9 cellular contexts compared by ENCODE assay signal in genomic region chr7:149855368-149856305, GRCh38. TPM values are rescaled to one million over a fixed set of nuclear protein-coding genes. Genes with fewer than 3 reads are reported as not detected.
DNase-seq lines count a peak whose midpoint lies in the region; ATAC-seq and TF ChIP-seq lines count a peak whose summit lies in the region.
"Had no signal": no experiment of that assay in that cellular context is flagged by ENCODE, and none has a peak within 500 bp of the region (broad histone marks: within the 10 kb centered on the region; RNA-seq: fewer than 3 reads in every experiment).

No MANE protein-coding gene starts in this region.

- no peaks in the 10 kb centered on the region for H3K9me3 ChIP-seq in transverse colon

- WGBS in transverse colon (ENCODE audit: low coverage in 1 of 2), 2 donors, result 71 to 75% methylated on average over 3 to 16 of the region's 16 CpGs

- H3K27ac ChIP-seq in transverse colon, result no peak overlapping the region

- no peaks in the 10 kb centered on the region for H3K27me3 ChIP-seq in transverse colon

- H3K4me3 ChIP-seq in fibroblast of the aortic adventitia (ENCODE audit: low read depth, low read length) (no peak overlapping the region), transverse colon (no peak overlapping the region)

- H3K9me3 Mint-ChIP-seq in activated T-cell treated with anti-CD3 and anti-CD28 coated beads, Interleukin-2, amount 50 U/mL, for 24 hours, result no peaks in the 10 kb centered on the region
- H3K9me3 Mint-ChIP-seq: activated B cell treated with CpG ODN at 0.5 μM for 24 hours had no signal

- H3K4me3 Mint-ChIP-seq in activated T-cell treated with anti-CD3 and anti-CD28 coated beads, Interleukin-2, amount 50 U/mL, for 24 hours, result peak overlapping the region; percentile 58
- H3K4me3 Mint-ChIP-seq: activated B cell treated with CpG ODN at 0.5 μM for 24 hours had no signal

- peaks cover 26% of the 10 kb centered on the region for H3K36me3 Mint-ChIP-seq in activated T-cell treated with anti-CD3 and anti-CD28 coated beads, Interleukin-2, amount 50 U/mL, for 24 hours (ENCODE audit: low read depth)

- no peak for DNase-seq in activated T-cell treated with anti-CD3 and anti-CD28 coated beads, Interleukin-2, amount 50 U/mL, for 24 hours
- no peak for DNase-seq in activated T-cell treated with anti-CD3 and anti-CD28 coated beads for 4 hours
- DNase-seq in RPMI7951 (ENCODE audit: low read depth), result peak; percentile 77
- DNase-seq in fibroblast of the aortic adventitia (ENCODE audit: low read depth), result peak; percentile 28
- peak; percentile 85 for DNase-seq in smooth muscle cell of the brain vasculature (ENCODE audit: low read depth, low spot score)
- no peak for DNase-seq in transverse colon
- no peak for DNase-seq in HuH-7 (ENCODE audit: low spot score)
- DNase-seq: activated B cell treated with CpG ODN at 0.5 μM for 24 hours had no signal

- no peak for ATAC-seq in HG03432 (IDR thresholded peaks at IDR 0.05; ENCODE audit: unreplicated experiment)

- H3K27me3 Mint-ChIP-seq in activated T-cell treated with anti-CD3 and anti-CD28 coated beads, Interleukin-2, amount 50 U/mL, for 24 hours, result no peaks in the 10 kb centered on the region
- H3K27me3 Mint-ChIP-seq: activated B cell treated with CpG ODN at 0.5 μM for 24 hours had no signal

- peak overlapping the region; percentile 86 for H3K27ac Mint-ChIP-seq in activated T-cell treated with anti-CD3 and anti-CD28 coated beads, Interleukin-2, amount 50 U/mL, for 24 hours
- H3K27ac Mint-ChIP-seq: activated B cell treated with CpG ODN at 0.5 μM for 24 hours had no signal

- peaks cover 0 to under 1% (median 0%) of the 10 kb centered on the region in 4 donors for H3K36me3 ChIP-seq in transverse colon

- H3K4me1 ChIP-seq in transverse colon, result peaks cover 0 to 20% (median 4%) of the 10 kb centered on the region in 4 donors

- intact Hi-C loops in transverse colon (cut with DNase I; ENCODE audit: low total_unique reads), result no loop called here

- TF ChIP-seq CTCF in fibroblast of the aortic adventitia (IDR thresholded peaks at IDR 0.05; ENCODE audit: insufficient read depth, low read length) (no peak), transverse colon (IDR thresholded peaks at IDR 0.05) (no peak)

- in situ Hi-C loops in transverse colon (cut with MboI; ENCODE audit: low pct_ligation_motif_present in 1 of 4, low pct_unique_long_range_greater_than_20kb in 1 of 4, low sequenced_read_pairs in 3 of 4), result no loop called here

- H3K4me1 Mint-ChIP-seq in activated T-cell treated with anti-CD3 and anti-CD28 coated beads, Interleukin-2, amount 50 U/mL, for 24 hours (ENCODE audit: low read depth), result peaks cover 57% of the 10 kb centered on the region
- H3K4me1 Mint-ChIP-seq: activated B cell treated with CpG ODN at 0.5 μM for 24 hours had no signal

- no peak for TF ChIP-seq POLR2A in transverse colon (IDR thresholded peaks at IDR 0.05)

- TF ChIP-seq EP300 in transverse colon (IDR thresholded peaks at IDR 0.05; ENCODE audit: low read depth), result no peak

RNA-seq across cellular contexts. Expression of gene ZNF862, which starts 17.5 kb away (rescaled TPM):
- total RNA-seq in RPMI7951 (2014; rRNA removed; shearing (Covaris generic)), result 2.2 and 3.9 TPM in 2 replicates
- total RNA-seq in fibroblast of the aortic adventitia (ENCODE audit: low replicate concordance) (8.8 and 9.2 TPM in 2 replicates), transverse colon (10 to 100 TPM; 12.7 to 23.5 (median 17.6) TPM)

RNA-seq across cellular contexts. Expression of gene ATP6V0E2, which starts 18.1 kb away (rescaled TPM):
- total RNA-seq in RPMI7951 (2014; rRNA removed; shearing (Covaris generic)), result 34.5 and 61.5 TPM in 2 replicates
- total RNA-seq in fibroblast of the aortic adventitia (ENCODE audit: low replicate concordance), result 7.5 and 22.5 TPM in 2 replicates
- total RNA-seq in transverse colon, result 10 to 100 TPM in 3 of 4 donors, 1 to 10 TPM in 1; 1.9 to 56.7 (median 28.4) TPM

Comparison
In these comparisons a context has a peak if more than half of its experiments do, and no peak if none do; other contexts are left out.
1. DNase-seq: peak in RPMI7951 (single experiment), fibroblast of the aortic adventitia (single experiment) and smooth muscle cell of the brain vasculature (single experiment); none in activated T-cell treated with anti-CD3 and anti-CD28 coated beads, Interleukin-2, amount 50 U/mL, for 24 hours (single experiment), activated T-cell treated with anti-CD3 and anti-CD28 coated beads for 4 hours (single experiment), transverse colon (single experiment) and HuH-7 (single experiment).